In the genomic region with DNA sequence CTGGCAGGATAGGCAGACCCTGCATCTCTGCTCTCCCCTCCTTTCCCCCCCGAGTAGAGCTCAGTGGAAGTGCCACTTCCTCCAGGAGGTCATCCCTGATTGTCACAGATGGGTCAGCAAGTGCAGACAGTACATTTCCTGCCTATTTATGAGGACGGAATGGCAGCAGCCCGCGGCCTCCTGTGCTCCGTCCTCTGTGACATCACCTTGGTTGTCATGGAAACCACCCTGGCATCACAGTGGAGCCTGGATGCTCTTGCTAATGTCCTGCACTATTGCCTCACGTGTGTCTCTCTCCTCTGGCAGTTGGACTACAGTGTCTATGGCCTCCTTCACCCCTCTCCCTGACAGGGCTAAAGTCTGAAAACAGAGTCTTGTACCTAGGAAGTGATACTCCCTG, we compare ENCODE assay signal across 2 cellular contexts.
TF ChIP-seq lines count a peak whose summit lies in the region.

No MANE protein-coding gene starts in this region.

TF ChIP-seq in GM23338, 12 proteins besides CTCF, POLR2A, EP300 and RAD21:
- TF ChIP-seq, protein P1, sequence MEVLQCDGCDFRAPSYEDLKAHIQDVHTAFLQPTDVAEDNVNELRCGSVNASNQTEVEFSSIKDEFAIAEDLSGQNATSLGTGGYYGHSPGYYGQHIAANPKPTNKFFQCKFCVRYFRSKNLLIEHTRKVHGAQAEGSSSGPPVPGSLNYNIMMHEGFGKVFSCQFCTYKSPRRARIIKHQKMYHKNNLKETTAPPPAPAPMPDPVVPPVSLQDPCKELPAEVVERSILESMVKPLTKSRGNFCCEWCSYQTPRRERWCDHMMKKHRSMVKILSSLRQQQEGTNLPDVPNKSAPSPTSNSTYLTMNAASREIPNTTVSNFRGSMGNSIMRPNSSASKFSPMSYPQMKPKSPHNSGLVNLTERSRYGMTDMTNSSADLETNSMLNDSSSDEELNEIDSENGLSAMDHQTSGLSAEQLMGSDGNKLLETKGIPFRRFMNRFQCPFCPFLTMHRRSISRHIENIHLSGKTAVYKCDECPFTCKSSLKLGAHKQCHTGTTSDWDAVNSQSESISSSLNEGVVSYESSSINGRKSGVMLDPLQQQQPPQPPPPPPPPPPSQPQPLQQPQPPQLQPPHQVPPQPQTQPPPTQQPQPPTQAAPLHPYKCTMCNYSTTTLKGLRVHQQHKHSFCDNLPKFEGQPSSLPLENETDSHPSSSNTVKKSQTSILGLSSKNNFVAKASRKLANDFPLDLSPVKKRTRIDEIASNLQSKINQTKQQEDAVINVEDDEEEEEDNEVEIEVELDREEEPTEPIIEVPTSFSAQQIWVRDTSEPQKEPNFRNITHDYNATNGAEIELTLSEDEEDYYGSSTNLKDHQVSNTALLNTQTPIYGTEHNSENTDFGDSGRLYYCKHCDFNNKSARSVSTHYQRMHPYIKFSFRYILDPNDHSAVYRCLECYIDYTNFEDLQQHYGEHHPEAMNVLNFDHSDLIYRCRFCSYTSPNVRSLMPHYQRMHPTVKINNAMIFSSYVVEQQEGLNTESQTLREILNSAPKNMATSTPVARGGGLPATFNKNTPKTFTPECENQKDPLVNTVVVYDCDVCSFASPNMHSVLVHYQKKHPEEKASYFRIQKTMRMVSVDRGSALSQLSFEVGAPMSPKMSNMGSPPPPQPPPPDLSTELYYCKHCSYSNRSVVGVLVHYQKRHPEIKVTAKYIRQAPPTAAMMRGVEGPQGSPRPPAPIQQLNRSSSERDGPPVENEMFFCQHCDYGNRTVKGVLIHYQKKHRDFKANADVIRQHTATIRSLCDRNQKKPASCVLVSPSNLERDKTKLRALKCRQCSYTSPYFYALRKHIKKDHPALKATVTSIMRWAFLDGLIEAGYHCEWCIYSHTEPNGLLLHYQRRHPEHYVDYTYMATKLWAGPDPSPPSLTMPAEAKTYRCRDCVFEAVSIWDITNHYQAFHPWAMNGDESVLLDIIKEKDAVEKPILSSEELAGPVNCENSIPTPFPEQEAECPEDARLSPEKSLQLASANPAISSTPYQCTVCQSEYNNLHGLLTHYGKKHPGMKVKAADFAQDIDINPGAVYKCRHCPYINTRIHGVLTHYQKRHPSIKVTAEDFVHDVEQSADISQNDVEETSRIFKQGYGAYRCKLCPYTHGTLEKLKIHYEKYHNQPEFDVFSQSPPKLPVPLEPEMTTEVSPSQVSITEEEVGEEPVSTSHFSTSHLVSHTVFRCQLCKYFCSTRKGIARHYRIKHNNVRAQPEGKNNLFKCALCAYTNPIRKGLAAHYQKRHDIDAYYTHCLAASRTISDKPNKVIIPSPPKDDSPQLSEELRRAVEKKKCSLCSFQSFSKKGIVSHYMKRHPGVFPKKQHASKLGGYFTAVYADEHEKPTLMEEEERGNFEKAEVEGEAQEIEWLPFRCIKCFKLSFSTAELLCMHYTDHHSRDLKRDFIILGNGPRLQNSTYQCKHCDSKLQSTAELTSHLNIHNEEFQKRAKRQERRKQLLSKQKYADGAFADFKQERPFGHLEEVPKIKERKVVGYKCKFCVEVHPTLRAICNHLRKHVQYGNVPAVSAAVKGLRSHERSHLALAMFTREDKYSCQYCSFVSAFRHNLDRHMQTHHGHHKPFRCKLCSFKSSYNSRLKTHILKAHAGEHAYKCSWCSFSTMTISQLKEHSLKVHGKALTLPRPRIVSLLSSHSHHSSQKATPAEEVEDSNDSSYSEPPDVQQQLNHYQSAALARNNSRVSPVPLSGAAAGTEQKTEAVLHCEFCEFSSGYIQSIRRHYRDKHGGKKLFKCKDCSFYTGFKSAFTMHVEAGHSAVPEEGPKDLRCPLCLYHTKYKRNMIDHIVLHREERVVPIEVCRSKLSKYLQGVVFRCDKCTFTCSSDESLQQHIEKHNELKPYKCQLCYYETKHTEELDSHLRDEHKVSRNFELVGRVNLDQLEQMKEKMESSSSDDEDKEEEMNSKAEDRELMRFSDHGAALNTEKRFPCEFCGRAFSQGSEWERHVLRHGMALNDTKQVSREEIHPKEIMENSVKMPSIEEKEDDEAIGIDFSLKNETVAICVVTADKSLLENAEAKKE (CRISPR knock-in tag; IDR thresholded peaks at IDR 0.05) = no peak
- TF ChIP-seq NANOG (IDR thresholded peaks at IDR 0.05; ENCODE audit: borderline replicate concordance) (no peak), STAT1 (IDR thresholded peaks at IDR 0.05; ENCODE audit: unreplicated experiment) (no peak), POLR2AphosphoS5 (IDR thresholded peaks at IDR 0.05; ENCODE audit: low read depth) (no peak), EZH2 (IDR thresholded peaks at IDR 0.05; ENCODE audit: low read depth, unreplicated experiment) (no peak), EZH2phosphoT487 (IDR thresholded peaks at IDR 0.05; ENCODE audit: unreplicated experiment) (no peak)
- TF ChIP-seq, protein P2, sequence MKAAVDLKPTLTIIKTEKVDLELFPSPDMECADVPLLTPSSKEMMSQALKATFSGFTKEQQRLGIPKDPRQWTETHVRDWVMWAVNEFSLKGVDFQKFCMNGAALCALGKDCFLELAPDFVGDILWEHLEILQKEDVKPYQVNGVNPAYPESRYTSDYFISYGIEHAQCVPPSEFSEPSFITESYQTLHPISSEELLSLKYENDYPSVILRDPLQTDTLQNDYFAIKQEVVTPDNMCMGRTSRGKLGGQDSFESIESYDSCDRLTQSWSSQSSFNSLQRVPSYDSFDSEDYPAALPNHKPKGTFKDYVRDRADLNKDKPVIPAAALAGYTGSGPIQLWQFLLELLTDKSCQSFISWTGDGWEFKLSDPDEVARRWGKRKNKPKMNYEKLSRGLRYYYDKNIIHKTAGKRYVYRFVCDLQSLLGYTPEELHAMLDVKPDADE (IDR thresholded peaks at IDR 0.05) = no peak

TF ChIP-seq in IMR-90, 13 proteins besides CTCF, POLR2A, EP300 and RAD21:
- TF ChIP-seq, protein P3, sequence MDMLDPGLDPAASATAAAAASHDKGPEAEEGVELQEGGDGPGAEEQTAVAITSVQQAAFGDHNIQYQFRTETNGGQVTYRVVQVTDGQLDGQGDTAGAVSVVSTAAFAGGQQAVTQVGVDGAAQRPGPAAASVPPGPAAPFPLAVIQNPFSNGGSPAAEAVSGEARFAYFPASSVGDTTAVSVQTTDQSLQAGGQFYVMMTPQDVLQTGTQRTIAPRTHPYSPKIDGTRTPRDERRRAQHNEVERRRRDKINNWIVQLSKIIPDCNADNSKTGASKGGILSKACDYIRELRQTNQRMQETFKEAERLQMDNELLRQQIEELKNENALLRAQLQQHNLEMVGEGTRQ (IDR thresholded peaks at IDR 0.05; ENCODE audit: low read depth, low read length) = no peak
- TF ChIP-seq CHD1 (IDR thresholded peaks at IDR 0.05; ENCODE audit: low read depth, low read length) (no peak), NFE2L2 (IDR thresholded peaks at IDR 0.05; ENCODE audit: low read depth, low read length) (no peak), BHLHE40 (IDR thresholded peaks at IDR 0.05; ENCODE audit: low read depth, low read length) (no peak)
